Comparison of ENCODE assay signal across 1 cellular context in the genomic region with DNA sequence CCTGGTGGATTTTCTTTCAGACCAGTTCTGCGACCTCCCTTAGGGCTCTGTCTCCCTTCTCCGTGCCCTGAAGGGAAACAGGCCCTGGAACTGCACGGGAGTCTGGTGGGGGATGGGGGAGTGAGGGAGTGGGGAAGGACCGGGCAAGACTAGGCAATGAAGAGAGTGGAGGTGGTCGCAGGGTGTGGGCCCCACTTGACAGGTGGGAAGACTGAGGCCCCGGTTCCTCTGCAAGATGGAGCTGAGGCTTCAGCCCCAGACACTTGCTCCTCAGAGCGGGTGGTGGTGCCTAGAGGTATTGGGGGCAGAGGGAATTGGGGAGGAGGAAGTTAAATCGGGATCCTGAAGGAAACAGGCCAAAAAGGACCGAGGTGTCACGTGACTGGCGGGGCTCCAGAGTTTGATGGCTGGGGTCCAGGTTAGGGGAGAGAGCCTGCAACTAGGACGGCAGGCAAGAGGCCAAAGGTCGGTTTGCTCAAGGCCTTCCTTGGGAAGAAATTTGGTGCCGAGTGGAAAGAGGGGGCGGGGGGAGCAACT.
A peak's percentile ranks its signal among the peaks of the same experiment; 100 is the strongest.
TF ChIP-seq lines count a peak whose summit lies in the region.

No MANE protein-coding gene starts in this region.

TF ChIP-seq in GM12878, 131 proteins besides CTCF, POLR2A, EP300 and RAD21:
- TF ChIP-seq ZSCAN29 (IDR thresholded peaks at IDR 0.05) (no peak), MTA3 (IDR thresholded peaks at IDR 0.05; ENCODE audit: borderline replicate concordance, low read length) (no peak), CREM (IDR thresholded peaks at IDR 0.05; ENCODE audit: low read depth) (no peak), YBX1 (IDR thresholded peaks at IDR 0.05) (no peak), EZH2 (IDR thresholded peaks at IDR 0.05; ENCODE audit: borderline replicate concordance, control insufficient read depth, low read depth, low read length) (no peak)
- TF ChIP-seq, protein P1, sequence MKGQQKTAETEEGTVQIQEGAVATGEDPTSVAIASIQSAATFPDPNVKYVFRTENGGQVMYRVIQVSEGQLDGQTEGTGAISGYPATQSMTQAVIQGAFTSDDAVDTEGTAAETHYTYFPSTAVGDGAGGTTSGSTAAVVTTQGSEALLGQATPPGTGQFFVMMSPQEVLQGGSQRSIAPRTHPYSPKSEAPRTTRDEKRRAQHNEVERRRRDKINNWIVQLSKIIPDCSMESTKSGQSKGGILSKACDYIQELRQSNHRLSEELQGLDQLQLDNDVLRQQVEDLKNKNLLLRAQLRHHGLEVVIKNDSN (IDR thresholded peaks at IDR 0.05; ENCODE audit: borderline replicate concordance, extremely low read length, insufficient read depth, low read depth, low read length), result peak; percentile 67
- TF ChIP-seq, protein P2, sequence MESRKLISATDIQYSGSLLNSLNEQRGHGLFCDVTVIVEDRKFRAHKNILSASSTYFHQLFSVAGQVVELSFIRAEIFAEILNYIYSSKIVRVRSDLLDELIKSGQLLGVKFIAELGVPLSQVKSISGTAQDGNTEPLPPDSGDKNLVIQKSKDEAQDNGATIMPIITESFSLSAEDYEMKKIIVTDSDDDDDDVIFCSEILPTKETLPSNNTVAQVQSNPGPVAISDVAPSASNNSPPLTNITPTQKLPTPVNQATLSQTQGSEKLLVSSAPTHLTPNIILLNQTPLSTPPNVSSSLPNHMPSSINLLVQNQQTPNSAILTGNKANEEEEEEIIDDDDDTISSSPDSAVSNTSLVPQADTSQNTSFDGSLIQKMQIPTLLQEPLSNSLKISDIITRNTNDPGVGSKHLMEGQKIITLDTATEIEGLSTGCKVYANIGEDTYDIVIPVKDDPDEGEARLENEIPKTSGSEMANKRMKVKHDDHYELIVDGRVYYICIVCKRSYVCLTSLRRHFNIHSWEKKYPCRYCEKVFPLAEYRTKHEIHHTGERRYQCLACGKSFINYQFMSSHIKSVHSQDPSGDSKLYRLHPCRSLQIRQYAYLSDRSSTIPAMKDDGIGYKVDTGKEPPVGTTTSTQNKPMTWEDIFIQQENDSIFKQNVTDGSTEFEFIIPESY (IDR thresholded peaks at IDR 0.05), result no peak
